ENCODE assay signal across 14 cellular contexts in genomic region chr7:127346575-127347256, GRCh38. TPM values are rescaled to one million over a fixed set of nuclear protein-coding genes. Genes with fewer than 3 reads are reported as not detected.
DNase-seq lines count a peak whose midpoint lies in the region; ATAC-seq and TF ChIP-seq lines count a peak whose summit lies in the region.
"Had no signal": no experiment of that assay in that cellular context is flagged by ENCODE, and none has a peak within 500 bp of the region (broad histone marks: within the 10 kb centered on the region; RNA-seq: fewer than 3 reads in every experiment).

No MANE protein-coding gene starts in this region.

- H3K27ac Mint-ChIP-seq in activated T-cell treated with anti-CD3 and anti-CD28 coated beads, Interleukin-2, amount 50 U/mL, for 24 hours: peak overlapping the region; percentile 70
- H3K27ac Mint-ChIP-seq in IgD-negative memory B cell (peak overlapping the region in 1 of 3 donors; percentile 59), glutamatergic neuron (ENCODE audit: unreplicated experiment) (no peak overlapping the region)
- no peak overlapping the region for H3K27ac Mint-ChIP-seq in stimulated activated memory B cell treated with anti-CD40 and anti-IgM and Interleukin-4, amounts not matched to agents 10 μg/mL and 1 μg/mL and 100 μg/mL, for 72 hours

- H3K4me1 Mint-ChIP-seq in activated T-cell treated with anti-CD3 and anti-CD28 coated beads, Interleukin-2, amount 50 U/mL, for 24 hours (ENCODE audit: low read depth): peaks cover 32% of the 10 kb centered on the region
- H3K4me1 Mint-ChIP-seq in IgD-negative memory B cell: peaks cover 5 to 24% (median 19%) of the 10 kb centered on the region in 3 donors
- H3K4me1 Mint-ChIP-seq in glutamatergic neuron (ENCODE audit: low read depth, unreplicated experiment): no peaks in the 10 kb centered on the region
- peaks cover 9% of the 10 kb centered on the region for H3K4me1 Mint-ChIP-seq in stimulated activated memory B cell treated with anti-CD40 and anti-IgM and Interleukin-4, amounts not matched to agents 10 μg/mL and 1 μg/mL and 100 μg/mL, for 72 hours

- no peak for ATAC-seq in stimulated activated memory B cell treated with anti-CD40 and anti-IgM and Interleukin-4, amounts not matched to agents 10 μg/mL and 1 μg/mL and 100 μg/mL, for 72 hours
- no peak for ATAC-seq in GM19467 (IDR thresholded peaks at IDR 0.05; ENCODE audit: unreplicated experiment)
- ATAC-seq in HG03565 (IDR thresholded peaks at IDR 0.05; ENCODE audit: unreplicated experiment): no peak
- no peak for ATAC-seq in HG03159 (IDR thresholded peaks at IDR 0.05; ENCODE audit: unreplicated experiment)

- H3K27me3 Mint-ChIP-seq in activated T-cell treated with anti-CD3 and anti-CD28 coated beads, Interleukin-2, amount 50 U/mL, for 24 hours: no peaks in the 10 kb centered on the region
- peaks cover 2% of the 10 kb centered on the region for H3K27me3 Mint-ChIP-seq in IgD-negative memory B cell
- H3K27me3 Mint-ChIP-seq in glutamatergic neuron (ENCODE audit: unreplicated experiment): peaks cover 4% of the 10 kb centered on the region
- peaks cover 19% of the 10 kb centered on the region for H3K27me3 Mint-ChIP-seq in stimulated activated memory B cell treated with anti-CD40 and anti-IgM and Interleukin-4, amounts not matched to agents 10 μg/mL and 1 μg/mL and 100 μg/mL, for 72 hours

- no peak overlapping the region for H3K4me3 Mint-ChIP-seq in activated T-cell treated with anti-CD3 and anti-CD28 coated beads, Interleukin-2, amount 50 U/mL, for 24 hours
- peak overlapping the region; percentile 28 to 83 (median 64) for H3K4me3 Mint-ChIP-seq in IgD-negative memory B cell
- H3K4me3 Mint-ChIP-seq in glutamatergic neuron (ENCODE audit: unreplicated experiment): peak overlapping the region; percentile 21
- peak overlapping the region; percentile 55 for H3K4me3 Mint-ChIP-seq in stimulated activated memory B cell treated with anti-CD40 and anti-IgM and Interleukin-4, amounts not matched to agents 10 μg/mL and 1 μg/mL and 100 μg/mL, for 72 hours

- H3K36me3 Mint-ChIP-seq in activated T-cell treated with anti-CD3 and anti-CD28 coated beads, Interleukin-2, amount 50 U/mL, for 24 hours (ENCODE audit: low read depth): peaks cover 8% of the 10 kb centered on the region
- H3K36me3 Mint-ChIP-seq in IgD-negative memory B cell (peaks cover 2% of the 10 kb centered on the region), glutamatergic neuron (ENCODE audit: unreplicated experiment) (peaks cover 12% of the 10 kb centered on the region)
- peaks cover 5% of the 10 kb centered on the region for H3K36me3 Mint-ChIP-seq in stimulated activated memory B cell treated with anti-CD40 and anti-IgM and Interleukin-4, amounts not matched to agents 10 μg/mL and 1 μg/mL and 100 μg/mL, for 72 hours

- no peak for DNase-seq in activated T-cell treated with anti-CD3 and anti-CD28 coated beads, Interleukin-2, amount 50 U/mL, for 24 hours
- no peak for DNase-seq in activated T-cell treated with anti-CD3 and anti-CD28 coated beads, Interleukin-2, amount 50 U/mL, for 1 hour
- DNase-seq in glutamatergic neuron: no peak
- DNase-seq: activated effector memory CD4-positive, alpha-beta T cell treated with anti-CD3 and anti-CD28 coated beads, Interleukin-2, amount 50 U/mL, for 16 hours; cortex of kidney; erythroblast; NCI-H226; NK-92 treated with Interleukin-12 subunit alpha and Interleukin-12 subunit beta, amount 100 ng/mL, for 24 hours; stimulated activated CD4-positive, alpha-beta T cell treated with anti-CD3 and anti-CD28 coated beads, Interleukin-1b, Interleukin-23, amount 100 ng/mL, for 48 hours had no signal

- no peak for TF ChIP-seq CTCF in glutamatergic neuron (IDR thresholded peaks at IDR 0.05; ENCODE audit: partially characterized antibody, unreplicated experiment)

- H3K9me3 Mint-ChIP-seq in activated T-cell treated with anti-CD3 and anti-CD28 coated beads, Interleukin-2, amount 50 U/mL, for 24 hours: no peaks in the 10 kb centered on the region
- H3K9me3 Mint-ChIP-seq in IgD-negative memory B cell (peaks cover 0 to 4% (median 3%) of the 10 kb centered on the region in 3 donors), glutamatergic neuron (ENCODE audit: unreplicated experiment) (peaks cover 3% of the 10 kb centered on the region)
- peaks cover 3% of the 10 kb centered on the region for H3K9me3 Mint-ChIP-seq in stimulated activated memory B cell treated with anti-CD40 and anti-IgM and Interleukin-4, amounts not matched to agents 10 μg/mL and 1 μg/mL and 100 μg/mL, for 72 hours

RNA-seq across cellular contexts. Expression of gene ZNF800, which starts 45.8 kb away (rescaled TPM):
- polyA plus RNA-seq in IgD-negative memory B cell: 51.9 TPM
- total RNA-seq in glutamatergic neuron (ENCODE audit: unreplicated experiment): 25.4 TPM
